ENCODE assay signal across 17 cellular contexts in genomic region chr14:104133496-104133895, GRCh38. TPM values are rescaled to one million over a fixed set of nuclear protein-coding genes. Genes with fewer than 3 reads are reported as not detected.
A peak's percentile ranks its signal among the peaks of the same experiment; 100 is the strongest.
DNase-seq lines count a peak whose midpoint lies in the region; ATAC-seq and TF ChIP-seq lines count a peak whose summit lies in the region.
"Had no signal": no experiment of that assay in that cellular context is flagged by ENCODE, and none has a peak within 500 bp of the region (broad histone marks: within the 10 kb centered on the region; RNA-seq: fewer than 3 reads in every experiment).

No MANE protein-coding gene starts in this region.

- H3K9me3 ChIP-seq in left ventricle myocardium inferior (replicated peaks), result peaks cover 11% of the 10 kb centered on the region
- H3K9me3 ChIP-seq in WERI-Rb-1 (ENCODE audit: severe bottlenecking), result peaks cover 7% of the 10 kb centered on the region
- H3K9me3 ChIP-seq in mucosa of descending colon, result peaks cover 8% of the 10 kb centered on the region
- peaks cover 3 to 12% (median 5%) of the 10 kb centered on the region in 4 donors for H3K9me3 ChIP-seq in sigmoid colon
- H3K9me3 ChIP-seq in MM.1S (replicated peaks; ENCODE audit: insufficient read depth, low read length), result no peaks in the 10 kb centered on the region

- TF ChIP-seq EP300 in sigmoid colon (IDR thresholded peaks at IDR 0.05), result no peak

- H3K9me2 ChIP-seq in MM.1S (replicated peaks; ENCODE audit: insufficient read depth, low read length), result no peaks in the 10 kb centered on the region

- H3K4me1 ChIP-seq in left ventricle myocardium inferior, result peaks cover 40% of the 10 kb centered on the region
- H3K4me1 ChIP-seq in mucosa of descending colon (ENCODE audit: low read depth), result peaks cover 31% of the 10 kb centered on the region
- H3K4me1 ChIP-seq in sigmoid colon, result peaks cover 0 to 32% (median 30%) of the 10 kb centered on the region in 4 donors
- H3K4me1 ChIP-seq in MM.1S (ENCODE audit: low read length), result no peaks in the 10 kb centered on the region

- H3K36me3 ChIP-seq in left ventricle myocardium inferior (no peaks in the 10 kb centered on the region), WERI-Rb-1 (no peaks in the 10 kb centered on the region), mucosa of descending colon (ENCODE audit: low read depth) (no peaks in the 10 kb centered on the region), sigmoid colon (no peaks in the 10 kb centered on the region), MM.1S (replicated peaks; ENCODE audit: insufficient read depth, low read length) (no peaks in the 10 kb centered on the region)
- H3K36me3 ChIP-seq: Peyer's patch had no signal

- H3K27me3 ChIP-seq in left ventricle myocardium inferior (ENCODE audit: low read depth) (peaks cover 67% of the 10 kb centered on the region), WERI-Rb-1 (ENCODE audit: insufficient read depth, low read depth, severe bottlenecking) (no peaks in the 10 kb centered on the region), sigmoid colon (peaks cover 32 to 69% (median 46%) of the 10 kb centered on the region in 3 donors), MM.1S (replicated peaks; ENCODE audit: insufficient read depth, low read length) (peaks cover 10% of the 10 kb centered on the region)

- intact Hi-C loops in Right ventricle myocardium superior (cut with DNase I) (no loop called here), left ventricle myocardium inferior (cut with micrococcal nuclease) (no loop called here), mucosa of descending colon (cut with DNase I, micrococcal nuclease) (loop anchor here (5.0 to 10.0 kb wide), 3 partner anchors 56 to 511 kb away; no protein-coding TSS in a partner anchor), sigmoid colon (cut with DNase I) (no loop called here)

- H3K9ac ChIP-seq in MM.1S (ENCODE audit: low read length), result no peak overlapping the region

- TF ChIP-seq POLR2A in sigmoid colon (IDR thresholded peaks at IDR 0.05), result no peak

- ATAC-seq in Right ventricle myocardium superior (ENCODE audit: poor library complexity), result no peak
- no peak for ATAC-seq in mucosa of descending colon
- no peak for ATAC-seq in GM21390 (IDR thresholded peaks at IDR 0.05; ENCODE audit: unreplicated experiment)
- ATAC-seq: A549 had no signal

- H3K4me3 ChIP-seq in left ventricle myocardium inferior (no peak overlapping the region), WERI-Rb-1 (ENCODE audit: low read depth, low read length) (no peak overlapping the region), mucosa of descending colon (no peak overlapping the region), sigmoid colon (no peak overlapping the region), MM.1S (ENCODE audit: low read length) (no peak overlapping the region)
- H3K4me3 ChIP-seq: A549, Peyer's patch had no signal

- TF ChIP-seq CTCF in left ventricle myocardium inferior (IDR thresholded peaks at IDR 0.05; ENCODE audit: borderline replicate concordance) (no peak), WERI-Rb-1 (IDR thresholded peaks at IDR 0.05; ENCODE audit: low read depth, low read length) (no peak), mucosa of descending colon (IDR thresholded peaks at IDR 0.05) (no peak), sigmoid colon (IDR thresholded peaks at IDR 0.05) (no peak), MM.1S (IDR thresholded peaks at IDR 0.05; ENCODE audit: low read length) (no peak)

- H4K20me1 ChIP-seq in MM.1S (ENCODE audit: insufficient read depth, low read length), result no peaks in the 10 kb centered on the region

- DNase-seq in Right ventricle myocardium superior (peak; percentile 26), left ventricle myocardium inferior (no peak), WERI-Rb-1 (peak; percentile 9), mucosa of descending colon (peak in 2 of 3 donors; percentile 10 to 29), sigmoid colon (peak; percentile 44), MM.1S (no peak), NCI-H2171 (lab: John Stamatoyannopoulos, UW) (no peak)
- DNase-seq: DND-41, GOT3, KBM-7, NCI-H1417 treated with DMSO at 0.1 percent for 48 hours, NCI-H524, SHP77 treated with DMSO at 0.1 percent for 48 hours had no signal

- no peak overlapping the region for H2AFZ ChIP-seq in MM.1S (ENCODE audit: low read length)

- H3K4me2 ChIP-seq in MM.1S (ENCODE audit: low read depth, low read length), result no peak overlapping the region
- H3K4me2 ChIP-seq: A549 had no signal

- 80 to 81% methylated on average over 9 of the region's 9 CpGs for WGBS in sigmoid colon, 2 donors

- no peaks in the 10 kb centered on the region for H3K79me2 ChIP-seq in MM.1S (ENCODE audit: low read length)

- H3K27ac ChIP-seq in left ventricle myocardium inferior (replicated peaks), result no peak overlapping the region
- no peak overlapping the region for H3K27ac ChIP-seq in WERI-Rb-1
- H3K27ac ChIP-seq in sigmoid colon, result no peak overlapping the region
- H3K27ac ChIP-seq in MM.1S (ENCODE audit: low read length), result no peak overlapping the region
- H3K27ac ChIP-seq: A549, C4-2B, Peyer's patch had no signal

- no peaks in the 10 kb centered on the region for H3F3A ChIP-seq in MM.1S (ENCODE audit: insufficient read depth, low read length)

RNA-seq across cellular contexts. Expression of gene KIF26A, which starts 4.9 kb away (rescaled TPM):
- total RNA-seq in Right ventricle myocardium superior (6.3 TPM), left ventricle myocardium inferior (6.5 TPM), mucosa of descending colon (1 to 10 TPM; 3.8 to 7.7 (median 6.5) TPM), sigmoid colon (1 to 10 TPM; 1.3 to 2.7 (median 2.3) TPM)
- 1 to 10 TPM in 2 of 3 donors, under 1 TPM in 1; 0.60 to 4.2 (median 1.4) TPM for polyA plus RNA-seq in sigmoid colon

RNA-seq across cellular contexts. Expression of gene ASPG, which starts 48.0 kb away (rescaled TPM):
- total RNA-seq in Right ventricle myocardium superior, result 44.1 TPM
- total RNA-seq in left ventricle myocardium inferior, result 27.1 TPM
- 10 to 100 TPM in 2 of 3 donors, 1 to 10 TPM in 1; 2.1 to 15.0 (median 14.2) TPM for total RNA-seq in mucosa of descending colon
- under 1 TPM in 3 of 4 donors, not detected in 1; 0.14 to 0.83 (median 0.36) TPM for total RNA-seq in sigmoid colon
- 10 to 100 TPM in 1 of 3 donors, 1 to 10 TPM in 2; 6.2 to 24.6 (median 8.1) TPM for polyA plus RNA-seq in sigmoid colon
- polyA plus RNA-seq: A549 had no signal

Comparison
In these comparisons a context has a peak if more than half of its experiments do, and no peak if none do; other contexts are left out.
1. DNase-seq: peak in Right ventricle myocardium superior (single experiment), WERI-Rb-1 (single experiment), mucosa of descending colon (2 of 3) and sigmoid colon (single experiment); none in left ventricle myocardium inferior (single experiment), MM.1S (single experiment) and NCI-H2171 (single experiment).
2. intact Hi-C loops: an anchor here in mucosa of descending colon (5.0 to 10.0 kb wide); none called in Right ventricle myocardium superior, left ventricle myocardium inferior and sigmoid colon.